8 cellular contexts compared by ENCODE assay signal in genomic region chr22:35257002-35257320, GRCh38. TPM values are rescaled to one million over a fixed set of nuclear protein-coding genes. Genes with fewer than 3 reads are reported as not detected.
DNase-seq lines count a peak whose midpoint lies in the region; TF ChIP-seq lines count a peak whose summit lies in the region.

No MANE protein-coding gene starts in this region.

- peak overlapping the region; percentile 64 for H3K4me3 ChIP-seq in Jurkat, Clone E6-1 (ENCODE audit: low read length)
- H3K4me3 ChIP-seq in duodenal mucosa (ENCODE audit: low read depth in 1 of 2, low read length in 2 of 2) (peak overlapping the region; percentile 90 to 92), neutrophil (ENCODE audit: low read depth in 1 of 2, low read length in 1 of 2) (peak overlapping the region; percentile 72 to 96)

- H3K9me3 ChIP-seq in duodenal mucosa (ENCODE audit: control insufficient read depth in 1 of 2, low read length in 2 of 2) (no peaks in the 10 kb centered on the region), neutrophil (no peaks in the 10 kb centered on the region)

- H3K27ac Mint-ChIP-seq in activated T-cell treated with anti-CD3 and anti-CD28 coated beads, Interleukin-2, amount 50 U/mL, for 24 hours, result peak overlapping the region; percentile 96

- peak overlapping the region; percentile 45 to 84 for H3K9ac ChIP-seq in duodenal mucosa (ENCODE audit: low read depth in 1 of 2, low read length in 2 of 2)

- H3K4me1 ChIP-seq in duodenal mucosa (ENCODE audit: control insufficient read depth in 1 of 2, insufficient read depth in 2 of 2, low read length in 2 of 2) (peaks cover 13 to 16% of the 10 kb centered on the region in 2 donors), neutrophil (ENCODE audit: control insufficient read depth in 1 of 2, insufficient read depth in 1 of 2, low read depth in 1 of 2, low read length in 1 of 2) (peaks cover 13 to 15% of the 10 kb centered on the region in 2 experiments)

- no peaks in the 10 kb centered on the region for H3K36me3 ChIP-seq in duodenal mucosa (ENCODE audit: control insufficient read depth in 1 of 2, insufficient read depth in 2 of 2, low read length in 2 of 2)
- no peaks in the 10 kb centered on the region for H3K36me3 ChIP-seq in neutrophil

- peaks cover 31% of the 10 kb centered on the region for H3K4me1 Mint-ChIP-seq in activated T-cell treated with anti-CD3 and anti-CD28 coated beads, Interleukin-2, amount 50 U/mL, for 24 hours (ENCODE audit: low read depth)

- no peak for TF ChIP-seq CTCF in neutrophil (IDR thresholded peaks at IDR 0.05)

- H3K27ac ChIP-seq in duodenal mucosa (ENCODE audit: low read depth, low read length) (no peak overlapping the region), neutrophil (peak overlapping the region; percentile 87)

- peak overlapping the region; percentile 90 for H3K4me3 Mint-ChIP-seq in activated T-cell treated with anti-CD3 and anti-CD28 coated beads, Interleukin-2, amount 50 U/mL, for 24 hours

- no peaks in the 10 kb centered on the region for H3K27me3 Mint-ChIP-seq in activated T-cell treated with anti-CD3 and anti-CD28 coated beads, Interleukin-2, amount 50 U/mL, for 24 hours

- DNase-seq in activated T-cell treated with anti-CD3 and anti-CD28 coated beads, Interleukin-2, amount 50 U/mL, for 24 hours, result no peak
- DNase-seq in activated T-cell treated with anti-CD3 and anti-CD28 coated beads, Interleukin-2, amount 50 U/mL, for 48 hours, result no peak
- no peak for DNase-seq in Jurkat, Clone E6-1 (ENCODE audit: low read depth, low spot score)
- DNase-seq in SHP77 (lab: John Stamatoyannopoulos, UW) (no peak), medulla oblongata (ENCODE audit: extremely low spot score) (no peak), OCI-M1 (lab: John Stamatoyannopoulos, UW) (no peak)

- no peaks in the 10 kb centered on the region for H3K27me3 ChIP-seq in duodenal mucosa (ENCODE audit: control insufficient read depth in 1 of 2, insufficient read depth in 2 of 2, low read length in 2 of 2)
- no peaks in the 10 kb centered on the region for H3K27me3 ChIP-seq in neutrophil

- peaks cover 29% of the 10 kb centered on the region for H3K36me3 Mint-ChIP-seq in activated T-cell treated with anti-CD3 and anti-CD28 coated beads, Interleukin-2, amount 50 U/mL, for 24 hours (ENCODE audit: low read depth)

- H3K9me3 Mint-ChIP-seq in activated T-cell treated with anti-CD3 and anti-CD28 coated beads, Interleukin-2, amount 50 U/mL, for 24 hours, result no peaks in the 10 kb centered on the region

RNA-seq across cellular contexts. Expression of gene HMGXB4, which starts 0.3 kb away (rescaled TPM):
- 33.3 TPM for polyA plus RNA-seq in Jurkat, Clone E6-1 (2012; ENCODE audit: insufficient read depth, insufficient read length)

RNA-seq across cellular contexts. Expression of gene TOM1, which starts 42.7 kb away (rescaled TPM):
- 23.6 TPM for polyA plus RNA-seq in Jurkat, Clone E6-1 (2012; ENCODE audit: insufficient read depth, insufficient read length)
